Comparison of ENCODE assay signal across 15 cellular contexts in the genomic region with DNA sequence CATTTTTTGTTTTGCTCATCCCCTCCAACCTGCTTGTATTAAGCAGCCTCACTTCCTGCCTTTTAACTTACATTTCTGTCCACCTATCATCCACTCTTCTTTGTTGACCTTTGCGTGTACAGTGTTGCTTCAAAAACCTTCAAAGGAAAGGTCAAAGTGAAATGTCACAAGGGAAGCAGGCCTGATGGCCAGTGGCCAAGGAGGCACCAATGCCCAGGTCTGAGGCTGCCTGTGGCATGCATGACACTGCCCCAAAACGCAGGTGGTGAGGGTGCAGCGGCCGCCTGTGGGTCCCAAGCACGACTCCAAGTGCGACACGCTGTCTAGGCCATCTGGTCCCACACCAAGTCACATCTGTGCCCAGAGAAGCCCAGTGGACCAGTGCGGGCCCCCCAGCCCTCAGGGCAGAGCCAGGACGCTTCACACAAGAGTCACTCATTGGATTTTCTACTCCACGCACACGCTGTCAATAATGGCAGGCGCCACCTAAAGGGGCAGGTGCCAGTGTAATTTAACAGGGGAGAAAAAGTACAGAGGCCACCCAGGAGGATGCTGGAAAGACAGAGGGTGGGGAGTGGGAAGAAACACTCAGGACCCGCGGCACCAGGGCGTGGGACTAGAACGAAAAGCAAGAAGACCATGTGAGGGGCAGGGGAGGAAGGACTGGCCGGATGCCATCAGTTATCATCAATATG.
"Had no signal": no experiment of that assay in that cellular context is flagged by ENCODE, and none has a peak within 500 bp of the region (broad histone marks: within the 10 kb centered on the region; RNA-seq: fewer than 3 reads in every experiment).

No MANE protein-coding gene starts in this region.

- ATAC-seq: activated CD4-positive, alpha-beta T cell treated with anti-CD3 and anti-CD28 coated beads for 36 hours; left cardiac atrium; naive thymus-derived CD8-positive, alpha-beta T cell; psoas muscle; SK-N-SH treated with all-trans-retinoic acid at 6 μM for 48 hours; stimulated activated naive B cell treated with anti-CD40 and anti-IgM and Interleukin-4, amounts not matched to agents 10 μg/mL and 1 μg/mL and 100 μg/mL, for 72 hours had no signal

- DNase-seq: activated CD4-positive, alpha-beta memory T cell treated with anti-CD3 and anti-CD28 coated beads, Interleukin-2, amount 10 ng/mL, durations not matched to agents 7 days and 5 days; activated CD4-positive, alpha-beta T cell treated with anti-CD3 and anti-CD28 coated beads for 36 hours; activated naive CD4-positive, alpha-beta T cell treated with Interleukin-2 at 50 U/mL for 16 hours; effector CD4-positive, alpha-beta T cell; immature natural killer cell; left cardiac atrium; naive thymus-derived CD8-positive, alpha-beta T cell; occipital lobe; psoas muscle; right lobe of liver; stimulated activated naive B cell treated with anti-CD40 and anti-IgM and Interleukin-4, amounts not matched to agents 10 μg/mL and 1 μg/mL and 100 μg/mL, for 72 hours had no signal

- H3K27ac Mint-ChIP-seq: activated CD4-positive, alpha-beta memory T cell treated with anti-CD3 and anti-CD28 coated beads, Interleukin-2, amount 10 ng/mL, durations not matched to agents 7 days and 5 days; activated CD4-positive, alpha-beta T cell treated with anti-CD3 and anti-CD28 coated beads for 36 hours; stimulated activated naive B cell treated with anti-CD40 and anti-IgM and Interleukin-4, amounts not matched to agents 10 μg/mL and 1 μg/mL and 100 μg/mL, for 72 hours; type B pancreatic cell had no signal

- H3K4me1 ChIP-seq: psoas muscle, right lobe of liver had no signal

- H3K36me3 ChIP-seq: adrenal gland, colonic mucosa, right lobe of liver had no signal

- H3K4me3 Mint-ChIP-seq: activated CD4-positive, alpha-beta memory T cell treated with anti-CD3 and anti-CD28 coated beads, Interleukin-2, amount 10 ng/mL, durations not matched to agents 7 days and 5 days; activated CD4-positive, alpha-beta T cell treated with anti-CD3 and anti-CD28 coated beads for 36 hours; immature natural killer cell; naive thymus-derived CD8-positive, alpha-beta T cell; stimulated activated naive B cell treated with anti-CD40 and anti-IgM and Interleukin-4, amounts not matched to agents 10 μg/mL and 1 μg/mL and 100 μg/mL, for 72 hours; type B pancreatic cell had no signal

- H3K27me3 Mint-ChIP-seq: activated CD4-positive, alpha-beta memory T cell treated with anti-CD3 and anti-CD28 coated beads, Interleukin-2, amount 10 ng/mL, durations not matched to agents 7 days and 5 days; activated CD4-positive, alpha-beta T cell treated with anti-CD3 and anti-CD28 coated beads for 36 hours; naive thymus-derived CD8-positive, alpha-beta T cell; stimulated activated naive B cell treated with anti-CD40 and anti-IgM and Interleukin-4, amounts not matched to agents 10 μg/mL and 1 μg/mL and 100 μg/mL, for 72 hours; type B pancreatic cell had no signal

- H3K9me3 ChIP-seq: adrenal gland, colonic mucosa, psoas muscle, right lobe of liver had no signal

- H3K36me3 Mint-ChIP-seq: immature natural killer cell, type B pancreatic cell had no signal

- H3K27me3 ChIP-seq: adrenal gland, colonic mucosa, right lobe of liver had no signal

- H3K27ac ChIP-seq: adrenal gland, psoas muscle, right lobe of liver had no signal

- H3K9me3 Mint-ChIP-seq: activated CD4-positive, alpha-beta memory T cell treated with anti-CD3 and anti-CD28 coated beads, Interleukin-2, amount 10 ng/mL, durations not matched to agents 7 days and 5 days; immature natural killer cell; naive thymus-derived CD8-positive, alpha-beta T cell; stimulated activated naive B cell treated with anti-CD40 and anti-IgM and Interleukin-4, amounts not matched to agents 10 μg/mL and 1 μg/mL and 100 μg/mL, for 72 hours; type B pancreatic cell had no signal

- H3K4me3 ChIP-seq: adrenal gland, colonic mucosa, psoas muscle, right lobe of liver had no signal
